8 cellular contexts compared by ENCODE assay signal in the genomic region with DNA sequence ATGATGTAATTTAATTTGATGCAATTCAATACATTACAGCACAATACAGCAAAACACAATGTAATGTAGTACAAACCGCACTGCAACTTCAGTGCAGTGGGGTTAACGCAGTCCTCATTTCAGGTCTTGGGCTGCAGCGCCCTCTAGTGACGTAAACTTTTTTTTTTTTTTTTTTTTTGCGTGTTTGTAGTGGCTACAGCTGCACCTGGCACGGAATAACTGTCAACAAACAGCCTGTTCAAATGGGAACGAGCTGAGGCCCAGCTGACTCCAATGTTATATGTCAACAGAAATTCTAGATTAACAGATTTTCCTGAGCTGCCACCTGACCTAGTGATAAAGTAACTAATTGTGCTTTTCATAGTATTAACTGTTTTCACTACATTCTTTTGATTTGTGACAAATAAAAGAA. TPM values are rescaled to one million over a fixed set of nuclear protein-coding genes. Genes with fewer than 3 reads are reported as not detected.
DNase-seq lines count a peak whose midpoint lies in the region; ATAC-seq and TF ChIP-seq lines count a peak whose summit lies in the region.

No MANE protein-coding gene starts in this region.

- no peaks in the 10 kb centered on the region for H3K9me3 ChIP-seq in ascending aorta
- H3K9me3 ChIP-seq in testis, result no peaks in the 10 kb centered on the region

- no peak for TF ChIP-seq POLR2A in testis (IDR thresholded peaks at IDR 0.05)

- intact Hi-C loops in ascending aorta (cut with DNase I), result loop anchor here (2.0 to 5.0 kb wide), 2 partner anchors 311 to 343 kb away; no protein-coding TSS in a partner anchor
- intact Hi-C loops in testis (cut with DNase I; ENCODE audit: low total_unique reads), result loop anchor here (10.0 kb wide), 1 partner anchor 481 kb away; no protein-coding TSS in a partner anchor
- intact Hi-C loops in posterior vena cava (cut with DNase I), result no loop called here

- TF ChIP-seq CTCF in ascending aorta (IDR thresholded peaks at IDR 0.05) (peak; percentile 13 to 64 (median 42)), testis (IDR thresholded peaks at IDR 0.05) (peak in 2 of 3 experiments; percentile 49 to 61)

- peak; percentile 79 for ATAC-seq in GM19324 (IDR thresholded peaks at IDR 0.05; ENCODE audit: low FRiP score, unreplicated experiment)
- peak; percentile 83 for ATAC-seq in HG03354 (IDR thresholded peaks at IDR 0.05; ENCODE audit: poor library complexity, severe bottlenecking, unreplicated experiment)

- H3K4me1 ChIP-seq in ascending aorta (peaks cover 0 to 6% of the 10 kb centered on the region in 2 donors), testis (no peaks in the 10 kb centered on the region)

- no peak overlapping the region for H3K4me3 ChIP-seq in ascending aorta
- H3K4me3 ChIP-seq in testis, result no peak overlapping the region

- DNase-seq in DMS79 treated with DMSO at 0.1 percent for 48 hours (lab: John Stamatoyannopoulos, UW) (peak; percentile 65), NCI-H345 (lab: John Stamatoyannopoulos, UW) (peak; percentile 80), ascending aorta (ENCODE audit: low spot score in 2 of 2) (no peak), iPS-NIHi7 (ENCODE audit: extremely low spot score) (peak; percentile 68), testis (peak; percentile 30), posterior vena cava (ENCODE audit: low spot score) (no peak)

- H3K27me3 ChIP-seq in ascending aorta (no peaks in the 10 kb centered on the region), testis (no peaks in the 10 kb centered on the region)

- H3K27ac ChIP-seq in ascending aorta (no peak overlapping the region), testis (no peak overlapping the region)

- H3K36me3 ChIP-seq in ascending aorta, result no peaks in the 10 kb centered on the region
- no peaks in the 10 kb centered on the region for H3K36me3 ChIP-seq in testis (ENCODE audit: low read depth, missing control alignments)

- WGBS in testis, 2 donors, result 0 to 2% methylated on average over 7 of the region's 7 CpGs

RNA-seq across cellular contexts. Expression of gene RASSF6, which starts 33.5 kb away (rescaled TPM):
- total RNA-seq in ascending aorta, result 1.4 TPM
- total RNA-seq in testis, result under 1 TPM; 0.06 to 0.08 TPM
- 0.17 TPM for polyA plus RNA-seq in testis (ENCODE audit: insufficient read depth, low read depth, low replicate concordance)
- not detected for total RNA-seq in posterior vena cava

Comparison
In these comparisons a context has a peak if more than half of its experiments do, and no peak if none do; other contexts are left out.
1. DNase-seq: peak in DMS79 treated with DMSO at 0.1 percent for 48 hours (single experiment), NCI-H345 (single experiment), iPS-NIHi7 (single experiment) and testis (single experiment); none in ascending aorta (0 of 2) and posterior vena cava (single experiment).
2. intact Hi-C loops: an anchor here in ascending aorta (2.0 to 5.0 kb wide) and testis (10.0 kb wide); none called in posterior vena cava.